ENCODE assay signal across 8 cellular contexts in the genomic region with DNA sequence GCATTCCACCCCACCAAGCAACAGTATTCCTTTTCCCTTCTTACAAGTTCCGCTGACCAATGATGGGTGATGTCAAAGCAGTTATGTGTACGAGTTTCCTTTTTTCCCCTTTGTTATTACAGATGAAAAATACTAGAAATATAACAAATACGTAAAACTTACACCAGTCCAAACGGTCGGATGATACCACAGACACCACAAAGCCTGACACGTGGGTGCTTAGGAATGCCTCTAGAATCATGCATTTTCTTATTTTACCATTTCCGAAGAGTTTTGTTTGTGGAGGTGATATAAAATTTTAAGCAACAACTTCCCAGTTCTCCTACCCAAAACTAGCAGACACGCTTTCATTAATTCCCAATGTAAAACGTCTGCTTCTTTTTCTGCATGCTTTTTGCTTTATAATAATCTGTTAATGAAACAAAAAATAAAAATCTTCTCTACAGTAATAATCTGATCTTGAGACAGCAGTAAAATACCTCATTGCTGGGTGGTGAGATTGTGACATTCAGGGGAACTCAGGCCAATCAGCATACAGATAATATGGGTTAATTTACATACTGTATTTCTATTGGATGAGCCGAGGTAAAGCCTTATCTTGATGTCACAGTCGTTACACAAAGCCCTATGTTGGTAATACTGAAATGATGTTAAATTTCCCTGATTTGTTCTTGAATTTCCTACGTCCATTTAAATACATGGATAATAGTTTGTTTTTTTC. TPM values are rescaled to one million over a fixed set of nuclear protein-coding genes. Genes with fewer than 3 reads are reported as not detected.
DNase-seq lines count a peak whose midpoint lies in the region; ATAC-seq and TF ChIP-seq lines count a peak whose summit lies in the region.

No MANE protein-coding gene starts in this region.

- no peak overlapping the region for H2AFZ ChIP-seq in DND-41 (ENCODE audit: low read depth, low read length)

- H3K9me3 ChIP-seq in DND-41 (ENCODE audit: insufficient read depth, low read length, severe bottlenecking) (no peaks in the 10 kb centered on the region), transverse colon (no peaks in the 10 kb centered on the region), Peyer's patch (no peaks in the 10 kb centered on the region)

- H3K4me1 ChIP-seq in DND-41 (ENCODE audit: insufficient read depth, low read length) (no peaks in the 10 kb centered on the region), transverse colon (peaks cover 0 to 4% (median 0%) of the 10 kb centered on the region in 4 donors), Peyer's patch (no peaks in the 10 kb centered on the region)

- H3K9ac ChIP-seq in DND-41 (ENCODE audit: low read depth, low read length), result no peak overlapping the region

- no peak overlapping the region for H3K4me2 ChIP-seq in DND-41 (ENCODE audit: insufficient read depth, low read length)

- intact Hi-C loops in transverse colon (cut with DNase I; ENCODE audit: low total_unique reads), result no loop called here

- H3K27me3 ChIP-seq in DND-41 (ENCODE audit: insufficient read depth, low read length, poor library complexity) (peaks cover 9% of the 10 kb centered on the region), transverse colon (peaks cover 14% of the 10 kb centered on the region), Peyer's patch (no peaks in the 10 kb centered on the region)

- 51 to 60% methylated on average over 12 of the region's 12 CpGs for WGBS in transverse colon (ENCODE audit: low coverage in 1 of 2), 2 donors

- no peak for TF ChIP-seq CTCF in DND-41 (IDR thresholded peaks at IDR 0.05; ENCODE audit: borderline replicate concordance, extremely low read depth, low read length, poor library complexity, severe bottlenecking)
- no peak for TF ChIP-seq CTCF in NB4 (IDR thresholded peaks at IDR 0.05; ENCODE audit: low read depth, low read length)
- no peak for TF ChIP-seq CTCF in transverse colon (IDR thresholded peaks at IDR 0.05)
- no peak for TF ChIP-seq CTCF in Peyer's patch (IDR thresholded peaks at IDR 0.05)

- H3K27ac ChIP-seq in DND-41 (ENCODE audit: low read length) (no peak overlapping the region), transverse colon (peak overlapping the region; percentile 9 to 32 (median 17)), Peyer's patch (peak overlapping the region in 1 of 4 donors; percentile 9)

- no peak for TF ChIP-seq EP300 in transverse colon (IDR thresholded peaks at IDR 0.05; ENCODE audit: low read depth)

- no peaks in the 10 kb centered on the region for H3K36me3 ChIP-seq in DND-41 (ENCODE audit: insufficient read depth, low read length)
- no peaks in the 10 kb centered on the region for H3K36me3 ChIP-seq in transverse colon
- no peaks in the 10 kb centered on the region for H3K36me3 ChIP-seq in Peyer's patch

- peak; percentile 91 for ATAC-seq in DND-41 (ENCODE audit: insufficient read depth, low read depth)
- ATAC-seq in GM19328 (IDR thresholded peaks at IDR 0.05; ENCODE audit: unreplicated experiment), result no peak

- TF ChIP-seq POLR2A in NB4 (IDR thresholded peaks at IDR 0.05; ENCODE audit: extremely low read depth, insufficient read length) (no peak), transverse colon (IDR thresholded peaks at IDR 0.05) (no peak), Peyer's patch (IDR thresholded peaks at IDR 0.05) (no peak)

- in situ Hi-C loops in transverse colon (cut with MboI; ENCODE audit: low pct_ligation_motif_present in 1 of 4, low pct_unique_long_range_greater_than_20kb in 1 of 4, low sequenced_read_pairs in 3 of 4), result no loop called here

- H4K20me1 ChIP-seq in DND-41 (ENCODE audit: insufficient read depth, low read length), result no peaks in the 10 kb centered on the region

- H3K4me3 ChIP-seq in DND-41 (ENCODE audit: low read depth in 1 of 2, low read length in 2 of 2), result no peak overlapping the region
- H3K4me3 ChIP-seq in NB4 (ENCODE audit: low read depth, low read length), result peak overlapping the region; percentile 65
- no peak overlapping the region for H3K4me3 ChIP-seq in transverse colon
- no peak overlapping the region for H3K4me3 ChIP-seq in Peyer's patch

- H3K79me2 ChIP-seq in DND-41 (ENCODE audit: insufficient read depth, low read length), result no peaks in the 10 kb centered on the region

- DNase-seq in DND-41, result no peak
- peak; percentile 94 for DNase-seq in NB4 (ENCODE audit: low read depth)
- peak; percentile 72 for DNase-seq in astrocyte of the hippocampus (ENCODE audit: low read depth, low spot score)
- DNase-seq in iris pigment epithelial cell (ENCODE audit: low read depth), result peak; percentile 92
- no peak for DNase-seq in transverse colon
- DNase-seq in NCI-H187 (lab: John Stamatoyannopoulos, UW), result no peak
- DNase-seq in Peyer's patch, result no peak

RNA-seq across cellular contexts. Expression of a gene that starts 0.8 kb away (rescaled TPM):
- total RNA-seq in transverse colon (under 1 TPM in 2 of 4 donors, not detected in 2; 0.16 to 0.27 TPM), Peyer's patch (not detected)

RNA-seq across cellular contexts. Expression of a gene that starts 30.9 kb away (rescaled TPM):
- total RNA-seq in transverse colon, result 10 to 100 TPM in 3 of 4 donors, 1 to 10 TPM in 1; 4.6 to 36.0 (median 30.1) TPM
- 10 to 100 TPM in 3 of 4 donors, 1 to 10 TPM in 1; 7.2 to 41.3 (median 12.1) TPM for total RNA-seq in Peyer's patch

Comparison
In these comparisons a context has a peak if more than half of its experiments do, and no peak if none do; other contexts are left out.
1. DNase-seq: peak in NB4 (single experiment), astrocyte of the hippocampus (single experiment) and iris pigment epithelial cell (single experiment); none in DND-41 (single experiment), transverse colon (single experiment), NCI-H187 (0 of 2) and Peyer's patch (0 of 3).